In the genomic region with DNA sequence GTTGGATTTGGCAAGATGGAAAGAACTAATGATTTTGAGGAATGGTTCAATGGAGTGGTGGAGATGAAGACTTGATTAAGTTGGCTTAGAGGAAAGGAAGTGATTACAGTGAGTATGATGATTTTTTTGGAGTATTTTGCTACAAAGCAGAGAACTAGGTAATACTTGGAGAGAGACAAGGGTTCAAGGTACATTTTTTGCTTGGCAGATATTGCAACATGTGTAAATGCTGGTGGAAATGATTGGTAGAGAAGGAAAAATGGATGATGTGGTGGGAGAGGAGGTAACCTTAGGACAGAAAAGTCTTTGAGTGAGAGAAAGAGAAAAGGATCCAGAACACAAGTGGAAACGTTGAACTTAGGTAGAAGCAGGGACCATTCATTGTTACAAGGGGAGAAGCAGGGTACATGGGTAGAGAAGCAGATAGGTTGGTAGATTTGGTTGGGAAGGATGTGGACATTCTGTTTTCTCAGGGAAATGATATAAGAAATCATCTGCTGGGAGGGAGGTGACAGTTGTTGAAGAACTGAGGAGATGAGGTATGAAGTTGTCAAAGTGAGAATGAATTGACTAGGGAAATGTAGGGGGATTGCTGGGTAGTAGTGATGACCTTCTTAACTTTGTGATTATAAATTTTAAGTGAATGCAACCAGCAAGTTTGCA, we compare ENCODE assay signal across 3 cellular contexts.
TF ChIP-seq lines count a peak whose summit lies in the region.

No MANE protein-coding gene starts in this region.

TF ChIP-seq in A549, 52 proteins besides CTCF, POLR2A, EP300 and RAD21:
- TF ChIP-seq HOXB13 (CRISPR knock-in tag; IDR thresholded peaks at IDR 0.05; ENCODE audit: low read depth): no peak
- TF ChIP-seq, protein P1, sequence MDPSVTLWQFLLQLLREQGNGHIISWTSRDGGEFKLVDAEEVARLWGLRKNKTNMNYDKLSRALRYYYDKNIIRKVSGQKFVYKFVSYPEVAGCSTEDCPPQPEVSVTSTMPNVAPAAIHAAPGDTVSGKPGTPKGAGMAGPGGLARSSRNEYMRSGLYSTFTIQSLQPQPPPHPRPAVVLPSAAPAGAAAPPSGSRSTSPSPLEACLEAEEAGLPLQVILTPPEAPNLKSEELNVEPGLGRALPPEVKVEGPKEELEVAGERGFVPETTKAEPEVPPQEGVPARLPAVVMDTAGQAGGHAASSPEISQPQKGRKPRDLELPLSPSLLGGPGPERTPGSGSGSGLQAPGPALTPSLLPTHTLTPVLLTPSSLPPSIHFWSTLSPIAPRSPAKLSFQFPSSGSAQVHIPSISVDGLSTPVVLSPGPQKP (IDR thresholded peaks at IDR 0.05; ENCODE audit: low read depth, low read length): no peak
- TF ChIP-seq TP53 (CRISPR knock-in tag; IDR thresholded peaks at IDR 0.05): no peak
- TF ChIP-seq BHLHE40 (IDR thresholded peaks at IDR 0.05; ENCODE audit: low read depth, low read length): no peak
- no peak for TF ChIP-seq NFE2L2 (conservative IDR thresholded peaks at IDR 0.05; ENCODE audit: low read length)
- no peak for TF ChIP-seq ATOH8 (CRISPR knock-in tag; IDR thresholded peaks at IDR 0.05; ENCODE audit: low read depth)
TF ChIP-seq in A549: peak in this region for 0.

TF ChIP-seq in H1, 55 proteins besides CTCF, POLR2A, EP300 and RAD21:
- TF ChIP-seq SIRT6 (IDR thresholded peaks at IDR 0.05; ENCODE audit: low read length) (no peak), CREB1 (IDR thresholded peaks at IDR 0.05) (no peak), SIN3A (conservative IDR thresholded peaks at IDR 0.05 in 1 of 2, IDR thresholded peaks at IDR 0.05 in 1 of 2; ENCODE audit: low read depth in 1 of 2, low read length in 2 of 2) (no peak), SIX5 (IDR thresholded peaks at IDR 0.05; ENCODE audit: low read depth, low read length) (no peak)
- TF ChIP-seq, protein P2, sequence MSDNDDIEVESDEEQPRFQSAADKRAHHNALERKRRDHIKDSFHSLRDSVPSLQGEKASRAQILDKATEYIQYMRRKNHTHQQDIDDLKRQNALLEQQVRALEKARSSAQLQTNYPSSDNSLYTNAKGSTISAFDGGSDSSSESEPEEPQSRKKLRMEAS (IDR thresholded peaks at IDR 0.05): no peak

TF ChIP-seq in liver, 16 proteins besides CTCF, POLR2A, EP300 and RAD21:
- TF ChIP-seq GABPA (IDR thresholded peaks at IDR 0.05 in 1 of 2, conservative IDR thresholded peaks at IDR 0.05 in 1 of 2): no peak
- TF ChIP-seq FOXA2 (IDR thresholded peaks at IDR 0.05): no peak
- TF ChIP-seq EGR1 (IDR thresholded peaks at IDR 0.05; ENCODE audit: low read depth in 2 of 2): no peak
- no peak for TF ChIP-seq TAF1 (conservative IDR thresholded peaks at IDR 0.05)
- TF ChIP-seq YY1 (IDR thresholded peaks at IDR 0.05): peak; percentile 56
- peak; percentile 85 for TF ChIP-seq HNF4G (IDR thresholded peaks at IDR 0.05)
- TF ChIP-seq NR2F2 (IDR thresholded peaks at IDR 0.05): no peak
- TF ChIP-seq RXRA (IDR thresholded peaks at IDR 0.05): peak; percentile 63 to 75
- TF ChIP-seq, protein P2 (IDR thresholded peaks at IDR 0.05): no peak
- TF ChIP-seq JUND (IDR thresholded peaks at IDR 0.05): no peak
- peak; percentile 82 to 89 for TF ChIP-seq HNF4A (conservative IDR thresholded peaks at IDR 0.05)
- no peak for TF ChIP-seq FOXA1 (IDR thresholded peaks at IDR 0.05)
- peak; percentile 63 for TF ChIP-seq SP1 (IDR thresholded peaks at IDR 0.05)
- TF ChIP-seq, protein P3, sequence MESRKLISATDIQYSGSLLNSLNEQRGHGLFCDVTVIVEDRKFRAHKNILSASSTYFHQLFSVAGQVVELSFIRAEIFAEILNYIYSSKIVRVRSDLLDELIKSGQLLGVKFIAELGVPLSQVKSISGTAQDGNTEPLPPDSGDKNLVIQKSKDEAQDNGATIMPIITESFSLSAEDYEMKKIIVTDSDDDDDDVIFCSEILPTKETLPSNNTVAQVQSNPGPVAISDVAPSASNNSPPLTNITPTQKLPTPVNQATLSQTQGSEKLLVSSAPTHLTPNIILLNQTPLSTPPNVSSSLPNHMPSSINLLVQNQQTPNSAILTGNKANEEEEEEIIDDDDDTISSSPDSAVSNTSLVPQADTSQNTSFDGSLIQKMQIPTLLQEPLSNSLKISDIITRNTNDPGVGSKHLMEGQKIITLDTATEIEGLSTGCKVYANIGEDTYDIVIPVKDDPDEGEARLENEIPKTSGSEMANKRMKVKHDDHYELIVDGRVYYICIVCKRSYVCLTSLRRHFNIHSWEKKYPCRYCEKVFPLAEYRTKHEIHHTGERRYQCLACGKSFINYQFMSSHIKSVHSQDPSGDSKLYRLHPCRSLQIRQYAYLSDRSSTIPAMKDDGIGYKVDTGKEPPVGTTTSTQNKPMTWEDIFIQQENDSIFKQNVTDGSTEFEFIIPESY (IDR thresholded peaks at IDR 0.05): no peak
